Comparison of ENCODE assay signal across 23 cellular contexts in the genomic region with DNA sequence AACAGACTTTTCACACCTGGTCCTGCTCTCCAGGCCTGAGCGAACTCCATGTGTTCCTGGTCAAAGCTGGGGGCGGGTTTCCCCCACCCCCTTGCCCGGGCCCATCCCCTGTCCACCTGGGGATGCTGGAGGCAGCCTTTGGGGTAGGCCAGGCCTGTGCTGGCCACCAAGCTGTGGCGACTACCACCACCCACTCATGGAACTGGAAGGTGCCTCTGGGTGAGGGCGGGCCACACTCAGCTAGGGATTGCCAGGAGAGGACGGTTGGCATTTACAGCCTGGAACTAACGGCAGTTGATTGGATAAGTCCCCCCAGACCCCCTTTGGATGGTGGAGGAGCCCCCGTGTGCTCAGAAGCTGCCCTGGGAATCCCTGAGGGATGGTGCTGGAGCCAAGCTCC. TPM values are rescaled to one million over a fixed set of nuclear protein-coding genes. Genes with fewer than 3 reads are reported as not detected.
"Had no signal": no experiment of that assay in that cellular context is flagged by ENCODE, and none has a peak within 500 bp of the region (broad histone marks: within the 10 kb centered on the region; RNA-seq: fewer than 3 reads in every experiment).

No MANE protein-coding gene starts in this region.

- H3K27me3 ChIP-seq: adrenal gland, MG63 had no signal

- H3K36me3 ChIP-seq: adrenal gland, MG63 had no signal

- H3K4me2 ChIP-seq: KMS-11 had no signal

- H3K4me3 ChIP-seq: adrenal gland, MG63, SK-N-MC had no signal

- DNase-seq: activated CD4-positive, CD25-positive, alpha-beta regulatory T cell; activated CD8-positive, alpha-beta memory T cell treated with anti-CD3 and anti-CD28 coated beads, Interleukin-2, amount 50 U/mL, for 4 hours; activated CD8-positive, alpha-beta T cell treated with anti-CD3 and anti-CD28 coated beads for 36 hours; activated naive CD4-positive, alpha-beta T cell treated with anti-CD3 and anti-CD28 coated beads, Interleukin-2, amount 50 U/mL, for 16 hours; activated naive CD8-positive, alpha-beta T cell treated with anti-CD3 and anti-CD28 coated beads, Interleukin-2, amount 10 ng/mL, durations not matched to agents 7 days and 5 days; activated T-cell treated with anti-CD3 and anti-CD28 coated beads, Interleukin-2, amount 50 U/mL, for 1 hour; adrenal gland; anterior cingulate cortex; MG63; NCI-H1105 treated with DMSO at 0.1 percent for 48 hours; NCI-H1436 treated with DMSO at 0.1 percent for 48 hours; NCI-H187; NCI-H2081; NCI-H510A treated with DMSO at 0.1 percent for 48 hours; NCI-H69; NK-92 treated with Interleukin-12 subunit alpha and Interleukin-12 subunit beta, amount 100 ng/mL, for 24 hours; OCI-M1; RPMI8226; T-helper 1 cell had no signal

- H3K9ac ChIP-seq: KMS-11 had no signal

- H3K27ac ChIP-seq: adrenal gland, KMS-11, SK-N-MC, VCaP had no signal

RNA-seq across cellular contexts. Expression of gene S100B, which starts 7.9 kb away (rescaled TPM):
- total RNA-seq: T-helper 2 cell treated with Interferon-gamma antibody and Interleukin-4, amounts not matched to agents 100 ng/mL and 5 ng/mL, for 36 hours had no signal
